2 cellular contexts compared by ENCODE assay signal in genomic region chr12:121583334-121583661, GRCh38.
TF ChIP-seq lines count a peak whose summit lies in the region.

No MANE protein-coding gene starts in this region.

TF ChIP-seq in H1, 55 proteins besides CTCF, POLR2A, EP300 and RAD21:
- TF ChIP-seq KDM1A (IDR thresholded peaks at IDR 0.05; ENCODE audit: borderline replicate concordance, low read length), result peak; percentile 27; the same call in 1 of the 2 replicates

TF ChIP-seq in HepG2, 621 proteins besides CTCF, POLR2A, EP300 and RAD21:
- TF ChIP-seq ZNF121 (CRISPR knock-in tag; IDR thresholded peaks at IDR 0.05) (peak; percentile 93), ZNF770 (CRISPR knock-in tag; IDR thresholded peaks at IDR 0.05) (peak; percentile 49; the same call in 1 of the 2 replicates)
